Comparison of ENCODE assay signal across 24 cellular contexts in genomic region chr2:2665834-2666133, GRCh38.
"Had no signal": no experiment of that assay in that cellular context is flagged by ENCODE, and none has a peak within 500 bp of the region (broad histone marks: within the 10 kb centered on the region; RNA-seq: fewer than 3 reads in every experiment).

No MANE protein-coding gene starts in this region.

- ATAC-seq: left lung, mucosa of descending colon, upper lobe of right lung had no signal

- H3K4me3 ChIP-seq: left lung, lower lobe of right lung, mucosa of descending colon, ovary, prostate gland, sigmoid colon, upper lobe of right lung had no signal

- H3K36me3 Mint-ChIP-seq: activated naive CD4-positive, alpha-beta T cell treated with anti-CD3 and anti-CD28 coated beads, Interleukin-2, amount 10 ng/mL, durations not matched to agents 7 days and 5 days; activated naive CD8-positive, alpha-beta T cell treated with anti-CD3 and anti-CD28 coated beads, Interleukin-2, amount 10 ng/mL, durations not matched to agents 7 days and 5 days; natural killer cell treated with Interleukin-12 subunit alpha and Interleukin-12 subunit beta and Interleukin-15 and Interleukin-18, amount 100 ng/mL, for 72 hours; stimulated activated memory B cell treated with anti-CD40 and anti-IgM and Interleukin-4, amounts not matched to agents 10 μg/mL and 1 μg/mL and 100 μg/mL, for 72 hours had no signal

- H3K27ac Mint-ChIP-seq: activated naive CD4-positive, alpha-beta T cell treated with anti-CD3 and anti-CD28 coated beads, Interleukin-2, amount 10 ng/mL, durations not matched to agents 7 days and 5 days; activated naive CD8-positive, alpha-beta T cell treated with anti-CD3 and anti-CD28 coated beads, Interleukin-2, amount 10 ng/mL, durations not matched to agents 7 days and 5 days; activated T-cell treated with anti-CD3 and anti-CD28 coated beads, Interleukin-2, amount 50 U/mL, for 24 hours; natural killer cell treated with Interleukin-12 subunit alpha and Interleukin-12 subunit beta and Interleukin-15 and Interleukin-18, amount 100 ng/mL, for 72 hours; stimulated activated memory B cell treated with anti-CD40 and anti-IgM and Interleukin-4, amounts not matched to agents 10 μg/mL and 1 μg/mL and 100 μg/mL, for 72 hours had no signal

- DNase-seq: activated CD4-positive, alpha-beta T cell treated with anti-CD3 and anti-CD28 coated beads, Interleukin-2, amount 50 U/mL, for 48 hours; activated CD8-positive, alpha-beta memory T cell treated with anti-CD3 and anti-CD28 coated beads, Interleukin-2, amount 50 U/mL, for 48 hours; activated gamma-delta T cell; activated naive CD4-positive, alpha-beta T cell treated with anti-CD3 and anti-CD28 coated beads, Interleukin-2, amount 10 ng/mL, durations not matched to agents 7 days and 5 days; activated naive CD8-positive, alpha-beta T cell treated with anti-CD3 and anti-CD28 coated beads, Interleukin-2, amount 10 ng/mL, durations not matched to agents 7 days and 5 days; activated T-cell treated with anti-CD3 and anti-CD28 coated beads, Interleukin-2, amount 50 U/mL, for 24 hours; amniotic stem cell; dermis blood vessel endothelial cell; effector CD4-positive, alpha-beta T cell; left lung; lower lobe of right lung; mesendoderm; mucosa of descending colon; ovary; small intestine; stimulated activated CD4-positive, alpha-beta T cell treated with anti-CD3 and anti-CD28 coated beads, Interleukin-4, amount 100 ng/mL, for 4 hours; stimulated activated CD8-positive, alpha-beta memory T cell treated with anti-CD3 and anti-CD28 coated beads, Interleukin-4, amount 100 ng/mL, for 48 hours; stimulated activated naive CD8-positive, alpha-beta T cell treated with anti-CD3 and anti-CD28 coated beads, Interleukin-15, amount 100 ng/mL, for 72 hours; upper lobe of right lung had no signal

- H3K4me1 ChIP-seq: left lung, lower lobe of right lung, upper lobe of right lung had no signal

- H3K27me3 Mint-ChIP-seq: activated naive CD4-positive, alpha-beta T cell treated with anti-CD3 and anti-CD28 coated beads, Interleukin-2, amount 10 ng/mL, durations not matched to agents 7 days and 5 days; activated naive CD8-positive, alpha-beta T cell treated with anti-CD3 and anti-CD28 coated beads, Interleukin-2, amount 10 ng/mL, durations not matched to agents 7 days and 5 days; activated T-cell treated with anti-CD3 and anti-CD28 coated beads, Interleukin-2, amount 50 U/mL, for 24 hours; central memory CD8-positive, alpha-beta T cell; natural killer cell treated with Interleukin-12 subunit alpha and Interleukin-12 subunit beta and Interleukin-15 and Interleukin-18, amount 100 ng/mL, for 72 hours; stimulated activated naive CD8-positive, alpha-beta T cell treated with anti-CD3 and anti-CD28 coated beads, Interleukin-15, amount 100 ng/mL, for 72 hours had no signal

- H3K36me3 ChIP-seq: left lung, lower lobe of right lung, ovary, prostate gland, sigmoid colon, upper lobe of right lung had no signal

- H3K9me3 ChIP-seq: left lung, lower lobe of right lung, mucosa of descending colon, ovary, prostate gland, sigmoid colon, upper lobe of right lung had no signal

- H3K4me1 Mint-ChIP-seq: activated naive CD4-positive, alpha-beta T cell treated with anti-CD3 and anti-CD28 coated beads, Interleukin-2, amount 10 ng/mL, durations not matched to agents 7 days and 5 days; activated naive CD8-positive, alpha-beta T cell treated with anti-CD3 and anti-CD28 coated beads, Interleukin-2, amount 10 ng/mL, durations not matched to agents 7 days and 5 days; central memory CD8-positive, alpha-beta T cell; stimulated activated memory B cell treated with anti-CD40 and anti-IgM and Interleukin-4, amounts not matched to agents 10 μg/mL and 1 μg/mL and 100 μg/mL, for 72 hours; stimulated activated naive CD8-positive, alpha-beta T cell treated with anti-CD3 and anti-CD28 coated beads, Interleukin-15, amount 100 ng/mL, for 72 hours had no signal

- H3K4me3 Mint-ChIP-seq: activated naive CD4-positive, alpha-beta T cell treated with anti-CD3 and anti-CD28 coated beads, Interleukin-2, amount 10 ng/mL, durations not matched to agents 7 days and 5 days; activated naive CD8-positive, alpha-beta T cell treated with anti-CD3 and anti-CD28 coated beads, Interleukin-2, amount 10 ng/mL, durations not matched to agents 7 days and 5 days; activated T-cell treated with anti-CD3 and anti-CD28 coated beads, Interleukin-2, amount 50 U/mL, for 24 hours; central memory CD8-positive, alpha-beta T cell; natural killer cell treated with Interleukin-12 subunit alpha and Interleukin-12 subunit beta and Interleukin-15 and Interleukin-18, amount 100 ng/mL, for 72 hours; stimulated activated memory B cell treated with anti-CD40 and anti-IgM and Interleukin-4, amounts not matched to agents 10 μg/mL and 1 μg/mL and 100 μg/mL, for 72 hours; stimulated activated naive CD8-positive, alpha-beta T cell treated with anti-CD3 and anti-CD28 coated beads, Interleukin-15, amount 100 ng/mL, for 72 hours had no signal

- H3K27me3 ChIP-seq: left lung, ovary, sigmoid colon, upper lobe of right lung had no signal

- H3K27ac ChIP-seq: left lung, lower lobe of right lung, ovary, prostate gland, sigmoid colon, upper lobe of right lung had no signal

- H3K9me3 Mint-ChIP-seq: activated naive CD4-positive, alpha-beta T cell treated with anti-CD3 and anti-CD28 coated beads, Interleukin-2, amount 10 ng/mL, durations not matched to agents 7 days and 5 days; activated naive CD8-positive, alpha-beta T cell treated with anti-CD3 and anti-CD28 coated beads, Interleukin-2, amount 10 ng/mL, durations not matched to agents 7 days and 5 days; activated T-cell treated with anti-CD3 and anti-CD28 coated beads, Interleukin-2, amount 50 U/mL, for 24 hours; central memory CD8-positive, alpha-beta T cell; natural killer cell treated with Interleukin-12 subunit alpha and Interleukin-12 subunit beta and Interleukin-15 and Interleukin-18, amount 100 ng/mL, for 72 hours had no signal
